Comparison of ENCODE assay signal across 9 cellular contexts in genomic region chr19:58356971-58357797, GRCh38. TPM values are rescaled to one million over a fixed set of nuclear protein-coding genes. Genes with fewer than 3 reads are reported as not detected.
DNase-seq lines count a peak whose midpoint lies in the region; ATAC-seq and TF ChIP-seq lines count a peak whose summit lies in the region.
"Had no signal": no experiment of that assay in that cellular context is flagged by ENCODE, and none has a peak within 500 bp of the region (broad histone marks: within the 10 kb centered on the region; RNA-seq: fewer than 3 reads in every experiment).

No MANE protein-coding gene starts in this region.

- peak; percentile 40 for DNase-seq in GM23248
- no peak for DNase-seq in activated T-helper 1 cell treated with anti-CD3 and anti-CD28 coated beads, Interleukin-12 subunit alpha, Interleukin-12 subunit beta, Interleukin-2, Interleukin-4 antibody, amounts not matched to agents 30 ng/mL and 10 ng/mL and 1 ng/mL, durations not matched to agents 14 hours and 24 hours and 36 hours (ENCODE audit: low spot score)
- DNase-seq in left cardiac atrium: no peak
- no peak for DNase-seq in stimulated activated naive B cell treated with anti-CD40 and anti-IgM and Interleukin-4, amounts not matched to agents 10 μg/mL and 1 μg/mL and 100 μg/mL, for 72 hours
- no peak for DNase-seq in ureter (ENCODE audit: low spot score)
- DNase-seq in CD4-positive, alpha-beta T cell: no peak
- DNase-seq: NCI-H1694 had no signal

- no peaks in the 10 kb centered on the region for H3K27me3 ChIP-seq in GM23248 (replicated peaks; ENCODE audit: insufficient read depth)
- H3K27me3 ChIP-seq in CD4-positive, alpha-beta T cell (ENCODE audit: control insufficient read depth, insufficient read depth, low read length): no peaks in the 10 kb centered on the region

- H3K4me3 ChIP-seq in GM23248: peak overlapping the region; percentile 50

- H3K4me1 Mint-ChIP-seq in activated T-helper 1 cell treated with anti-CD3 and anti-CD28 coated beads, Interleukin-12 subunit alpha, Interleukin-12 subunit beta, Interleukin-2, Interleukin-4 antibody, amounts not matched to agents 30 ng/mL and 10 ng/mL and 1 ng/mL, durations not matched to agents 14 hours and 24 hours and 36 hours (ENCODE audit: low read depth): peaks cover 6% of the 10 kb centered on the region
- H3K4me1 Mint-ChIP-seq in stimulated activated naive B cell treated with anti-CD40 and anti-IgM and Interleukin-4, amounts not matched to agents 10 μg/mL and 1 μg/mL and 100 μg/mL, for 72 hours: peaks cover 17 to 31% of the 10 kb centered on the region in 2 donors
- H3K4me1 Mint-ChIP-seq in CD4-positive, alpha-beta T cell (ENCODE audit: low read depth): peaks cover 13% of the 10 kb centered on the region

- H3K9me2 ChIP-seq in GM23248 (ENCODE audit: insufficient read depth): no peaks in the 10 kb centered on the region

- in situ Hi-C loops in GM23248 (cut with MboI): no loop called here

- peaks cover 4% of the 10 kb centered on the region; the same call in 1 of the 2 replicates for H3K4me1 ChIP-seq in GM23248 (ENCODE audit: insufficient read depth)

- no peaks in the 10 kb centered on the region for H3K9me3 ChIP-seq in GM23248 (ENCODE audit: low read depth)
- no peaks in the 10 kb centered on the region for H3K9me3 ChIP-seq in CD4-positive, alpha-beta T cell (ENCODE audit: control insufficient read depth, low read length)

- H3K36me3 Mint-ChIP-seq in activated T-helper 1 cell treated with anti-CD3 and anti-CD28 coated beads, Interleukin-12 subunit alpha, Interleukin-12 subunit beta, Interleukin-2, Interleukin-4 antibody, amounts not matched to agents 30 ng/mL and 10 ng/mL and 1 ng/mL, durations not matched to agents 14 hours and 24 hours and 36 hours (ENCODE audit: low read depth): peaks cover 2% of the 10 kb centered on the region
- H3K36me3 Mint-ChIP-seq in stimulated activated naive B cell treated with anti-CD40 and anti-IgM and Interleukin-4, amounts not matched to agents 10 μg/mL and 1 μg/mL and 100 μg/mL, for 72 hours: peaks cover 17 to 33% of the 10 kb centered on the region in 2 donors
- H3K36me3 Mint-ChIP-seq in CD4-positive, alpha-beta T cell (ENCODE audit: low read depth): no peaks in the 10 kb centered on the region

- H3K27ac Mint-ChIP-seq in activated T-helper 1 cell treated with anti-CD3 and anti-CD28 coated beads, Interleukin-12 subunit alpha, Interleukin-12 subunit beta, Interleukin-2, Interleukin-4 antibody, amounts not matched to agents 30 ng/mL and 10 ng/mL and 1 ng/mL, durations not matched to agents 14 hours and 24 hours and 36 hours: no peak overlapping the region
- peak overlapping the region; percentile 81 for H3K27ac Mint-ChIP-seq in stimulated activated naive B cell treated with anti-CD40 and anti-IgM and Interleukin-4, amounts not matched to agents 10 μg/mL and 1 μg/mL and 100 μg/mL, for 72 hours
- no peak overlapping the region for H3K27ac Mint-ChIP-seq in CD4-positive, alpha-beta T cell
- H3K27ac Mint-ChIP-seq: activated naive CD4-positive, alpha-beta T cell treated with anti-CD3 and anti-CD28 coated beads, Interleukin-2, amount 50 U/mL, for 72 hours had no signal

- H3K27ac ChIP-seq in GM23248: no peak overlapping the region
- H3K27ac ChIP-seq in CD4-positive, alpha-beta T cell (ENCODE audit: low read depth, low read length): no peak overlapping the region

- no peaks in the 10 kb centered on the region for H3K36me3 ChIP-seq in GM23248 (ENCODE audit: low read depth)

- TF ChIP-seq CTCF in CD4-positive, alpha-beta T cell (IDR thresholded peaks at IDR 0.05): no peak

- no peak overlapping the region for H3K9ac ChIP-seq in GM23248

- peak; percentile 7 to 10 for ATAC-seq in left cardiac atrium
- ATAC-seq in stimulated activated naive B cell treated with anti-CD40 and anti-IgM and Interleukin-4, amounts not matched to agents 10 μg/mL and 1 μg/mL and 100 μg/mL, for 72 hours (replicated peaks): peak; percentile 5 to 15
- no peak for ATAC-seq in HG02852 (IDR thresholded peaks at IDR 0.05; ENCODE audit: unreplicated experiment)
- no peak for ATAC-seq in CD4-positive, alpha-beta T cell (ENCODE audit: poor library complexity)

- intact Hi-C loops in activated T-helper 1 cell treated with anti-CD3 and anti-CD28 coated beads, Interleukin-12 subunit alpha, Interleukin-12 subunit beta, Interleukin-2, Interleukin-4 antibody, amounts not matched to agents 30 ng/mL and 10 ng/mL and 1 ng/mL, durations not matched to agents 14 hours and 24 hours and 36 hours (cut with micrococcal nuclease): no loop called here
- intact Hi-C loops in left cardiac atrium (cut with DNase I): no loop called here
- intact Hi-C loops in CD4-positive, alpha-beta T cell (cut with DNase I, micrococcal nuclease): no loop called here

- H3K79me2 ChIP-seq in GM23248 (ENCODE audit: insufficient read depth): no peaks in the 10 kb centered on the region

- POLR2A ChIA-PET in CD4-positive, alpha-beta T cell (lab: Charles Lee): interaction anchor here (0.8 to 2.5 kb wide), 5 partner anchors 11 to 187 kb away, joined by 4 to 22 read pairs (median 5); partner anchors contain the start of genes TRIM28, ZNF274, ZNF584 and ZSCAN22

- no peak overlapping the region for H2AFZ ChIP-seq in GM23248

- H3K4me2 ChIP-seq in GM23248 (ENCODE audit: unreplicated experiment): no peak overlapping the region

- H4K20me1 ChIP-seq in GM23248 (ENCODE audit: insufficient read depth): no peaks in the 10 kb centered on the region

- H3K4me3 Mint-ChIP-seq in activated T-helper 1 cell treated with anti-CD3 and anti-CD28 coated beads, Interleukin-12 subunit alpha, Interleukin-12 subunit beta, Interleukin-2, Interleukin-4 antibody, amounts not matched to agents 30 ng/mL and 10 ng/mL and 1 ng/mL, durations not matched to agents 14 hours and 24 hours and 36 hours: peak overlapping the region; percentile 33
- peak overlapping the region; percentile 48 to 71 for H3K4me3 Mint-ChIP-seq in stimulated activated naive B cell treated with anti-CD40 and anti-IgM and Interleukin-4, amounts not matched to agents 10 μg/mL and 1 μg/mL and 100 μg/mL, for 72 hours
- H3K4me3 Mint-ChIP-seq in CD4-positive, alpha-beta T cell: no peak overlapping the region

- H3K27me3 Mint-ChIP-seq in activated T-helper 1 cell treated with anti-CD3 and anti-CD28 coated beads, Interleukin-12 subunit alpha, Interleukin-12 subunit beta, Interleukin-2, Interleukin-4 antibody, amounts not matched to agents 30 ng/mL and 10 ng/mL and 1 ng/mL, durations not matched to agents 14 hours and 24 hours and 36 hours (ENCODE audit: insufficient read depth): no peaks in the 10 kb centered on the region
- peaks cover 0 to 12% of the 10 kb centered on the region in 2 donors for H3K27me3 Mint-ChIP-seq in stimulated activated naive B cell treated with anti-CD40 and anti-IgM and Interleukin-4, amounts not matched to agents 10 μg/mL and 1 μg/mL and 100 μg/mL, for 72 hours
- no peaks in the 10 kb centered on the region for H3K27me3 Mint-ChIP-seq in CD4-positive, alpha-beta T cell

- H3K9me3 Mint-ChIP-seq in activated T-helper 1 cell treated with anti-CD3 and anti-CD28 coated beads, Interleukin-12 subunit alpha, Interleukin-12 subunit beta, Interleukin-2, Interleukin-4 antibody, amounts not matched to agents 30 ng/mL and 10 ng/mL and 1 ng/mL, durations not matched to agents 14 hours and 24 hours and 36 hours: no peaks in the 10 kb centered on the region
- H3K9me3 Mint-ChIP-seq in stimulated activated naive B cell treated with anti-CD40 and anti-IgM and Interleukin-4, amounts not matched to agents 10 μg/mL and 1 μg/mL and 100 μg/mL, for 72 hours: no peaks in the 10 kb centered on the region
- no peaks in the 10 kb centered on the region for H3K9me3 Mint-ChIP-seq in CD4-positive, alpha-beta T cell
- H3K9me3 Mint-ChIP-seq: activated naive CD4-positive, alpha-beta T cell treated with anti-CD3 and anti-CD28 coated beads, Interleukin-2, amount 50 U/mL, for 72 hours had no signal

- peaks cover 20% of the 10 kb centered on the region; the same call in 1 of the 2 replicates for H3F3A ChIP-seq in GM23248 (ENCODE audit: insufficient read depth)

- WGBS in GM23248 (ENCODE audit: low coverage in 1 of 2, low lambda C conversion rate in 2 of 2, missing lambda C conversion rate in 2 of 2), 2 experiments: 19 to 23% methylated on average over 26 to 44 of the region's 59 CpGs

- CTCF ChIA-PET in CD4-positive, alpha-beta T cell (lab: Charles Lee): interaction anchor here (0.8 kb wide), 1 partner anchor 10 kb away, joined by 3 read pairs; no protein-coding TSS in a partner anchor

RNA-seq across cellular contexts. Expression of gene A1BG, which starts 3.9 kb away (rescaled TPM):
- total RNA-seq in GM23248 (2014; rRNA removed; shearing (Covaris generic)): 22.0 and 63.7 TPM in 2 replicates
- polyA plus RNA-seq in GM23248 (2016; fragmentation: Nextera tagmentation; extraction: Ambion mirVana): 31.3 and 34.3 TPM in 2 replicates
- total RNA-seq in activated T-helper 1 cell treated with anti-CD3 and anti-CD28 coated beads, Interleukin-12 subunit alpha, Interleukin-12 subunit beta, Interleukin-2, Interleukin-4 antibody, amounts not matched to agents 30 ng/mL and 10 ng/mL and 1 ng/mL, durations not matched to agents 14 hours and 24 hours and 36 hours: 7.1 and 7.7 TPM in 2 replicates
- 10 to 100 TPM; 18.3 to 18.9 TPM for total RNA-seq in left cardiac atrium
- 10.7 TPM for total RNA-seq in ureter
- 1 to 10 TPM; 7.6 to 8.4 TPM for total RNA-seq in CD4-positive, alpha-beta T cell

RNA-seq across cellular contexts. Expression of gene ZNF497, which starts 5.4 kb away (rescaled TPM):
- 0.38 and 0.97 TPM in 2 replicates for total RNA-seq in GM23248 (2014; rRNA removed; shearing (Covaris generic))
- 0.65 and 0.72 TPM in 2 replicates for polyA plus RNA-seq in GM23248 (2016; fragmentation: Nextera tagmentation; extraction: Ambion mirVana)
- total RNA-seq in activated T-helper 1 cell treated with anti-CD3 and anti-CD28 coated beads, Interleukin-12 subunit alpha, Interleukin-12 subunit beta, Interleukin-2, Interleukin-4 antibody, amounts not matched to agents 30 ng/mL and 10 ng/mL and 1 ng/mL, durations not matched to agents 14 hours and 24 hours and 36 hours: 0.76 and 0.93 TPM in 2 replicates
- total RNA-seq in left cardiac atrium (under 1 TPM; 0.37 to 0.41 TPM), ureter (1.6 TPM)
- under 1 TPM; 0.28 to 0.55 TPM for total RNA-seq in CD4-positive, alpha-beta T cell

RNA-seq across cellular contexts. Expression of gene ZNF837, which starts 23.6 kb away (rescaled TPM):
- total RNA-seq in GM23248 (2014; rRNA removed; shearing (Covaris generic)): 2.5 and 5.3 TPM in 2 replicates
- polyA plus RNA-seq in GM23248 (2016; fragmentation: Nextera tagmentation; extraction: Ambion mirVana): 1.4 and 2.2 TPM in 2 replicates
- total RNA-seq in activated T-helper 1 cell treated with anti-CD3 and anti-CD28 coated beads, Interleukin-12 subunit alpha, Interleukin-12 subunit beta, Interleukin-2, Interleukin-4 antibody, amounts not matched to agents 30 ng/mL and 10 ng/mL and 1 ng/mL, durations not matched to agents 14 hours and 24 hours and 36 hours: 0.86 and 1.4 TPM in 2 replicates
- total RNA-seq in left cardiac atrium: under 1 TPM; 0.44 to 0.53 TPM
- 3.6 TPM for total RNA-seq in ureter
- 1 to 10 TPM in 1 of 2 experiments, under 1 TPM in 1; 0.71 to 1.0 TPM for total RNA-seq in CD4-positive, alpha-beta T cell

RNA-seq across cellular contexts. Expression of gene RPS5, which starts 29.9 kb away (rescaled TPM):
- 1,366 and 1,425 TPM in 2 replicates for total RNA-seq in GM23248 (2014; rRNA removed; shearing (Covaris generic))
- polyA plus RNA-seq in GM23248 (2016; fragmentation: Nextera tagmentation; extraction: Ambion mirVana): 561 and 565 TPM in 2 replicates
- total RNA-seq in activated T-helper 1 cell treated with anti-CD3 and anti-CD28 coated beads, Interleukin-12 subunit alpha, Interleukin-12 subunit beta, Interleukin-2, Interleukin-4 antibody, amounts not matched to agents 30 ng/mL and 10 ng/mL and 1 ng/mL, durations not matched to agents 14 hours and 24 hours and 36 hours: 1,157 and 1,161 TPM in 2 replicates
- total RNA-seq in left cardiac atrium (100 to 1,000 TPM; 572 to 598 TPM), ureter (1,165 TPM)
- 1,000 to 10,000 TPM; 1,619 to 1,646 TPM for total RNA-seq in CD4-positive, alpha-beta T cell

RNA-seq across cellular contexts. Expression of gene ZSCAN22, which starts 30.4 kb away (rescaled TPM):
- total RNA-seq in GM23248 (2014; rRNA removed; shearing (Covaris generic)): 1.8 and 3.4 TPM in 2 replicates
- polyA plus RNA-seq in GM23248 (2016; fragmentation: Nextera tagmentation; extraction: Ambion mirVana): 1.5 and 2.1 TPM in 2 replicates
- total RNA-seq in activated T-helper 1 cell treated with anti-CD3 and anti-CD28 coated beads, Interleukin-12 subunit alpha, Interleukin-12 subunit beta, Interleukin-2, Interleukin-4 antibody, amounts not matched to agents 30 ng/mL and 10 ng/mL and 1 ng/mL, durations not matched to agents 14 hours and 24 hours and 36 hours: 4.7 and 4.8 TPM in 2 replicates
- 1 to 10 TPM; 2.0 to 2.1 TPM for total RNA-seq in left cardiac atrium
- 3.5 TPM for total RNA-seq in ureter
- total RNA-seq in CD4-positive, alpha-beta T cell: under 1 TPM; 0.77 to 0.81 TPM

Comparison
In these comparisons a context has a peak if more than half of its experiments do, and no peak if none do; other contexts are left out.
1. ATAC-seq: peak in left cardiac atrium (2 of 2) and stimulated activated naive B cell treated with anti-CD40 and anti-IgM and Interleukin-4, amounts not matched to agents 10 μg/mL and 1 μg/mL and 100 μg/mL, for 72 hours (2 of 2); none in HG02852 (single experiment) and CD4-positive, alpha-beta T cell (single experiment).